Comparison of ENCODE assay signal across 8 cellular contexts in the genomic region with DNA sequence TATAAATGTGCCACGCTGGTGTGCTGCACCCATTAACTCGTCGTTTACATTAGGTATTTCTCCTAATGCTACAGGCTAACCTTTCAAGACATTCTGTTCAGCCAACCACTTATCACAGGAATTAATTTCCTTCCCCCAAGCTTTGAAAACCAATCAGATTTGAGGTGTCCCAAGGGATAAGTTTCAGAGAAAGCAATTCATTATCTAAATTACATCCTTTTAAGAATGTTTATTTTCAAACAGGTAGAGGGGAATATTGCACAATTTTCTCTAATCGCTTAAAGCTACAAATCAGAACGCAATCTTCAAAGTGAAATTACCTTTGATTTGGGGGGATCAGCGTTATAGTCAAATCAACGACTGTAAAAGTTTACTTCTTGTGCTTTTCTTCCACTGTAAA. TPM values are rescaled to one million over a fixed set of nuclear protein-coding genes. Genes with fewer than 3 reads are reported as not detected.
DNase-seq lines count a peak whose midpoint lies in the region; ATAC-seq and TF ChIP-seq lines count a peak whose summit lies in the region.

No MANE protein-coding gene starts in this region.

- H3K27ac Mint-ChIP-seq in activated CD4-positive, alpha-beta T cell treated with anti-CD3 and anti-CD28 coated beads, Interleukin-2, amount 10 ng/mL, durations not matched to agents 7 days and 5 days: no peak overlapping the region
- peak overlapping the region; percentile 94 for H3K27ac Mint-ChIP-seq in progenitor cell of endocrine pancreas

- TF ChIP-seq CTCF in epithelial cell of proximal tubule (conservative IDR thresholded peaks at IDR 0.05; ENCODE audit: low read depth, low read length) (no peak), progenitor cell of endocrine pancreas (IDR thresholded peaks at IDR 0.05; ENCODE audit: unreplicated experiment) (no peak), GM10266 (IDR thresholded peaks at IDR 0.05; ENCODE audit: control insufficient read depth, insufficient read depth, low read depth, missing control alignments) (no peak)

- H3K36me3 Mint-ChIP-seq in activated CD4-positive, alpha-beta T cell treated with anti-CD3 and anti-CD28 coated beads, Interleukin-2, amount 10 ng/mL, durations not matched to agents 7 days and 5 days (ENCODE audit: low read depth): peaks cover 2% of the 10 kb centered on the region
- H3K36me3 Mint-ChIP-seq in progenitor cell of endocrine pancreas (ENCODE audit: insufficient read depth): no peaks in the 10 kb centered on the region

- peaks cover 25% of the 10 kb centered on the region for H3K27me3 Mint-ChIP-seq in activated CD4-positive, alpha-beta T cell treated with anti-CD3 and anti-CD28 coated beads, Interleukin-2, amount 10 ng/mL, durations not matched to agents 7 days and 5 days
- peaks cover 22% of the 10 kb centered on the region for H3K27me3 Mint-ChIP-seq in progenitor cell of endocrine pancreas

- no peak for DNase-seq in activated CD4-positive, alpha-beta T cell treated with anti-CD3 and anti-CD28 coated beads, Interleukin-2, amount 10 ng/mL, durations not matched to agents 7 days and 5 days
- no peak for DNase-seq in activated CD4-positive, alpha-beta T cell treated with anti-CD3 and anti-CD28 coated beads for 48 hours
- DNase-seq in RPMI8226: peak; percentile 28
- DNase-seq in epithelial cell of proximal tubule (ENCODE audit: low read depth): no peak
- no peak for DNase-seq in progenitor cell of endocrine pancreas (ENCODE audit: low spot score, unreplicated experiment)
- no peak for DNase-seq in GM10266 (ENCODE audit: extremely low spot score)
- no peak for DNase-seq in activated CD8-positive, alpha-beta memory T cell treated with anti-CD3 and anti-CD28 coated beads, Interleukin-2, amount 50 U/mL, for 4 hours

- CTCF ChIA-PET in activated CD4-positive, alpha-beta T cell treated with anti-CD3 and anti-CD28 coated beads, Interleukin-2, amount 10 ng/mL, durations not matched to agents 7 days and 5 days (lab: Charles Lee): interaction anchor here (1.0 to 1.4 kb wide), 3 partner anchors 10 to 154 kb away, joined by 3 to 5 read pairs (median 4); a partner anchor contains a TSS

- peak overlapping the region; percentile 88 for H3K4me3 Mint-ChIP-seq in activated CD4-positive, alpha-beta T cell treated with anti-CD3 and anti-CD28 coated beads, Interleukin-2, amount 10 ng/mL, durations not matched to agents 7 days and 5 days
- peak overlapping the region; percentile 90 for H3K4me3 Mint-ChIP-seq in progenitor cell of endocrine pancreas (ENCODE audit: low read depth)

- H3K4me1 Mint-ChIP-seq in activated CD4-positive, alpha-beta T cell treated with anti-CD3 and anti-CD28 coated beads, Interleukin-2, amount 10 ng/mL, durations not matched to agents 7 days and 5 days: peaks cover 55% of the 10 kb centered on the region
- peaks cover 22% of the 10 kb centered on the region for H3K4me1 Mint-ChIP-seq in progenitor cell of endocrine pancreas (ENCODE audit: low read depth)

- H3K9me3 Mint-ChIP-seq in activated CD4-positive, alpha-beta T cell treated with anti-CD3 and anti-CD28 coated beads, Interleukin-2, amount 10 ng/mL, durations not matched to agents 7 days and 5 days: no peaks in the 10 kb centered on the region
- H3K9me3 Mint-ChIP-seq in progenitor cell of endocrine pancreas (ENCODE audit: low read depth): no peaks in the 10 kb centered on the region

- POLR2A ChIA-PET in activated CD4-positive, alpha-beta T cell treated with anti-CD3 and anti-CD28 coated beads, Interleukin-2, amount 10 ng/mL, durations not matched to agents 7 days and 5 days (lab: Charles Lee): no interaction called here

- peak overlapping the region; percentile 90 for H3K4me3 ChIP-seq in epithelial cell of proximal tubule (ENCODE audit: low read depth, low read length)

- no peak for ATAC-seq in GM18873 (IDR thresholded peaks at IDR 0.05; ENCODE audit: low FRiP score, unreplicated experiment)

RNA-seq across cellular contexts. Expression of a gene that starts 1.6 kb away (rescaled TPM):
- 10 to 100 TPM in 1 of 2 experiments, 1 to 10 TPM in 1; 8.0 to 11.8 TPM for total RNA-seq in activated CD4-positive, alpha-beta T cell treated with anti-CD3 and anti-CD28 coated beads, Interleukin-2, amount 10 ng/mL, durations not matched to agents 7 days and 5 days
- total RNA-seq in epithelial cell of proximal tubule (9.2 and 12.7 TPM in 2 replicates), progenitor cell of endocrine pancreas (16.0 and 17.3 TPM in 2 replicates)

RNA-seq across cellular contexts. Expression of a gene that starts 46.9 kb away (rescaled TPM):
- total RNA-seq in activated CD4-positive, alpha-beta T cell treated with anti-CD3 and anti-CD28 coated beads, Interleukin-2, amount 10 ng/mL, durations not matched to agents 7 days and 5 days: not detected
- not detected in 2 replicates for total RNA-seq in epithelial cell of proximal tubule
- total RNA-seq in progenitor cell of endocrine pancreas: not detected in 2 replicates
